ENCODE assay signal across 1 cellular context in genomic region chr1:12475158-12475934, GRCh38.
A peak's percentile ranks its signal among the peaks of the same experiment; 100 is the strongest.
TF ChIP-seq lines count a peak whose summit lies in the region.

No MANE protein-coding gene starts in this region.

TF ChIP-seq in HEK293, 187 proteins besides CTCF, POLR2A, EP300 and RAD21 (continued from another document):
- TF ChIP-seq, protein P1, sequence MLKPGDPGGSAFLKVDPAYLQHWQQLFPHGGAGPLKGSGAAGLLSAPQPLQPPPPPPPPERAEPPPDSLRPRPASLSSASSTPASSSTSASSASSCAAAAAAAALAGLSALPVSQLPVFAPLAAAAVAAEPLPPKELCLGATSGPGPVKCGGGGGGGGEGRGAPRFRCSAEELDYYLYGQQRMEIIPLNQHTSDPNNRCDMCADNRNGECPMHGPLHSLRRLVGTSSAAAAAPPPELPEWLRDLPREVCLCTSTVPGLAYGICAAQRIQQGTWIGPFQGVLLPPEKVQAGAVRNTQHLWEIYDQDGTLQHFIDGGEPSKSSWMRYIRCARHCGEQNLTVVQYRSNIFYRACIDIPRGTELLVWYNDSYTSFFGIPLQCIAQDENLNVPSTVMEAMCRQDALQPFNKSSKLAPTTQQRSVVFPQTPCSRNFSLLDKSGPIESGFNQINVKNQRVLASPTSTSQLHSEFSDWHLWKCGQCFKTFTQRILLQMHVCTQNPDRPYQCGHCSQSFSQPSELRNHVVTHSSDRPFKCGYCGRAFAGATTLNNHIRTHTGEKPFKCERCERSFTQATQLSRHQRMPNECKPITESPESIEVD (tag by site-specific recombination; IDR thresholded peaks at IDR 0.05) = 0 out of 2 replicates have a peak, but pooled peaks have one; percentile 12
- TF ChIP-seq ZFHX2 (tag by site-specific recombination; conservative IDR thresholded peaks at IDR 0.05) = no peak
- no peak for TF ChIP-seq ZNF518A (tag by site-specific recombination; conservative IDR thresholded peaks at IDR 0.05; ENCODE audit: low read depth)
- no peak for TF ChIP-seq ZNF121 (tag by site-specific recombination; IDR thresholded peaks at IDR 0.05)
- no peak for TF ChIP-seq ZNF514 (tag by site-specific recombination; IDR thresholded peaks at IDR 0.05)
- peak; percentile 45; the same call in 1 of the 2 replicates for TF ChIP-seq FEZF1 (tag by site-specific recombination; IDR thresholded peaks at IDR 0.05)
- peak; percentile 38; the same call in 1 of the 2 replicates for TF ChIP-seq ZBTB20 (tag by site-specific recombination; IDR thresholded peaks at IDR 0.05)
- no peak for TF ChIP-seq ZBTB21 (tag by site-specific recombination; IDR thresholded peaks at IDR 0.05)
- no peak for TF ChIP-seq ZNF670 (tag by site-specific recombination; IDR thresholded peaks at IDR 0.05; ENCODE audit: low read depth)
- no peak for TF ChIP-seq REST (tag by site-specific recombination; IDR thresholded peaks at IDR 0.05)
TF ChIP-seq in HEK293: peak in this region for 5.
